9 cellular contexts compared by ENCODE assay signal in the genomic region with DNA sequence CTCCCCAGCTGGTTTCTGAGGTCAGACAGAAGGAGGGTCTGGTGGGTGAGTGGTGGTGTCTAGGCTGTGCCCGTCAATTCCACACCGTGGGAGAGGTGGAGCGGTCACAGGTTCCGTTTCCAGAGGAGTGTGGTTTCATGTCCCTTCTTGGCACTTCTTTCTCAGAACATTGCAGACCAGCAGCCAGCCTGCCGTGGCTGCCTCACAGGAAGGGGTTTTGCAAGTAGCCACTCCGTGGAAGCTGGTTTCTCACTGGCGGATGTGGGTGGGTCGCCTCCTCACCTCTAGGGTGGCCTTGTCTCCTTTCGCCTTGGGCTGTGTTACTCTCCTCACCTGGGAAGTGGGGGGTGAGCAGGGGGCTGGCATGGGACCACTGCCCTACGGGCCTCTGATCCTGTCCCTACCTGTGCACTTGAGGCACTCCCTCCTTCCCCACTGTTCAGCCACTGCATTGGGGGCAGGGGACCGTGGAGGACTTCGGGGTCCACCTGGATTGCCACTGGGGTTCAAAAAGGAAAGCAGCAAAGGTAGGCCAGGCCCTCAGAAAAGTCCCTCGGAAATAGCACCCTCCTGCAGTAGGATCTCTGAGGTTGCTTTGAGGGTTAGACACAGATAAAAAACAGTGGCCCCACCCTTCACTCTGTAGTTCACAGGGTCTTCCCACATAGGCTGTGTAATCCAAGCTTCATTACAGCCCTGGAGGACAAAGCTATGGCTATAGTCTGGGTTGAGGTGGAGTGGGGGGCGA. TPM values are rescaled to one million over a fixed set of nuclear protein-coding genes. Genes with fewer than 3 reads are reported as not detected.
A peak's percentile ranks its signal among the peaks of the same experiment; 100 is the strongest.
DNase-seq lines count a peak whose midpoint lies in the region; ATAC-seq, FAIRE-seq and TF ChIP-seq lines count a peak whose summit lies in the region.
"Had no signal": no experiment of that assay in that cellular context is flagged by ENCODE, and none has a peak within 500 bp of the region (broad histone marks: within the 10 kb centered on the region; RNA-seq: fewer than 3 reads in every experiment).

No MANE protein-coding gene starts in this region.

- no peak for FAIRE-seq in HTR-8/SVneo (lab: Jason Lieb, UNC)

- peaks cover 98% of the 10 kb centered on the region for H3K4me1 Mint-ChIP-seq in activated T-cell treated with anti-CD3 and anti-CD28 coated beads, Interleukin-2, amount 50 U/mL, for 4 hours (ENCODE audit: low read depth)

- no peak for TF ChIP-seq POLR2A in stomach (IDR thresholded peaks at IDR 0.05)

- H3K9me3 ChIP-seq in right cardiac atrium (ENCODE audit: control insufficient read depth, low read length) (no peaks in the 10 kb centered on the region), stomach (no peaks in the 10 kb centered on the region)
- H3K9me3 ChIP-seq: ascending aorta had no signal

- TF ChIP-seq CTCF in stomach (IDR thresholded peaks at IDR 0.05), result no peak

- no peaks in the 10 kb centered on the region for H3K9me3 Mint-ChIP-seq in activated T-cell treated with anti-CD3 and anti-CD28 coated beads, Interleukin-2, amount 50 U/mL, for 4 hours

- WGBS in right cardiac atrium, result 76% methylated on average over 14 of the region's 14 CpGs
- WGBS in stomach, 5 donors, result 79 to 96% (median 80%) methylated on average over 2 to 14 of the region's 14 CpGs

- H3K27me3 Mint-ChIP-seq in activated T-cell treated with anti-CD3 and anti-CD28 coated beads, Interleukin-2, amount 50 U/mL, for 4 hours (ENCODE audit: low read depth), result no peaks in the 10 kb centered on the region

- no peak overlapping the region for H3K27ac ChIP-seq in right cardiac atrium (ENCODE audit: low read length)
- peak overlapping the region; percentile 0 to 75 (median 46) for H3K27ac ChIP-seq in stomach
- H3K27ac ChIP-seq: ascending aorta had no signal

- H3K27me3 ChIP-seq in right cardiac atrium (ENCODE audit: control insufficient read depth, insufficient read depth) (no peaks in the 10 kb centered on the region), stomach (no peaks in the 10 kb centered on the region)
- H3K27me3 ChIP-seq: ascending aorta had no signal

- intact Hi-C loops in right cardiac atrium (cut with DNase I), result no loop called here
- intact Hi-C loops in stomach (cut with DNase I; ENCODE audit: low total_unique reads), result no loop called here

- H3K4me3 ChIP-seq in right cardiac atrium (ENCODE audit: low read length) (no peak overlapping the region), stomach (no peak overlapping the region)
- H3K4me3 ChIP-seq: ascending aorta had no signal

- H3K4me3 Mint-ChIP-seq in activated T-cell treated with anti-CD3 and anti-CD28 coated beads, Interleukin-2, amount 50 U/mL, for 4 hours, result peak overlapping the region; percentile 69

- H3K36me3 Mint-ChIP-seq in activated T-cell treated with anti-CD3 and anti-CD28 coated beads, Interleukin-2, amount 50 U/mL, for 4 hours (ENCODE audit: insufficient read depth), result peaks cover 28% of the 10 kb centered on the region

- H3K4me1 ChIP-seq in right cardiac atrium (ENCODE audit: control insufficient read depth, insufficient read depth, low read length), result peaks cover 25% of the 10 kb centered on the region
- peaks cover 52 to 100% (median 68%) of the 10 kb centered on the region in 4 donors for H3K4me1 ChIP-seq in stomach

- peaks cover 14 to 40% (median 33%) of the 10 kb centered on the region in 4 donors for H3K36me3 ChIP-seq in stomach

- DNase-seq in NOMO-1 treated with dmso at 0.1 percent for 144 hours (lab: John Stamatoyannopoulos, UW; ENCODE audit: unreplicated experiment) (peak; percentile 35), right cardiac atrium (peak; percentile 46 to 78 (median 72)), stomach (peak; percentile 39), SHP77 treated with DMSO at 0.1 percent for 48 hours (lab: John Stamatoyannopoulos, UW) (no peak), HTR-8/SVneo (ENCODE audit: insufficient read length, low spot score) (no peak)
- DNase-seq in activated T-cell treated with anti-CD3 and anti-CD28 coated beads, Interleukin-2, amount 50 U/mL, for 4 hours, result no peak
- DNase-seq: NCI-H69 had no signal

- ATAC-seq in activated T-cell treated with anti-CD3 and anti-CD28 coated beads, Interleukin-2, amount 50 U/mL, for 4 hours, result peak; percentile 46 to 57
- peak; percentile 18 for ATAC-seq in right cardiac atrium
- ATAC-seq in GM21367 (IDR thresholded peaks at IDR 0.05; ENCODE audit: unreplicated experiment), result no peak

- TF ChIP-seq EP300 in stomach (IDR thresholded peaks at IDR 0.05), result no peak

RNA-seq across cellular contexts. Expression of a gene that starts 33.9 kb away (rescaled TPM):
- 10 to 100 TPM; 31.8 to 36.2 (median 35.0) TPM for total RNA-seq in activated T-cell treated with anti-CD3 and anti-CD28 coated beads, Interleukin-2, amount 50 U/mL, for 4 hours
- total RNA-seq in right cardiac atrium (10 to 100 TPM; 24.4 to 44.1 (median 34.1) TPM), stomach (10 to 100 TPM; 24.4 to 82.6 (median 42.9) TPM)
- polyA plus RNA-seq in right cardiac atrium (27.6 TPM), stomach (10 to 100 TPM in 2 of 3 donors, 1 to 10 TPM in 1; 7.0 to 21.5 (median 13.7) TPM)

RNA-seq across cellular contexts. Expression of a gene that starts 49.7 kb away (rescaled TPM):
- total RNA-seq in activated T-cell treated with anti-CD3 and anti-CD28 coated beads, Interleukin-2, amount 50 U/mL, for 4 hours, result under 1 TPM; 0.13 to 0.22 (median 0.20) TPM
- not detected for total RNA-seq in right cardiac atrium
- not detected for polyA plus RNA-seq in right cardiac atrium
- total RNA-seq in stomach, result under 1 TPM in 1 of 5 donors, not detected in 4; 0.18 TPM
- polyA plus RNA-seq in stomach, result under 1 TPM in 1 of 3 donors, not detected in 2; 0.03 TPM
- total RNA-seq: ascending aorta had no signal

Comparison
In these comparisons a context has a peak if more than half of its experiments do, and no peak if none do; other contexts are left out.
1. DNase-seq: peak in NOMO-1 treated with dmso at 0.1 percent for 144 hours (single experiment), right cardiac atrium (3 of 3) and stomach (single experiment); none in activated T-cell treated with anti-CD3 and anti-CD28 coated beads, Interleukin-2, amount 50 U/mL, for 4 hours (single experiment), SHP77 treated with DMSO at 0.1 percent for 48 hours (single experiment) and HTR-8/SVneo (single experiment).